ENCODE assay signal across 30 cellular contexts in genomic region chr3:167863811-167864558, GRCh38.
DNase-seq lines count a peak whose midpoint lies in the region; ATAC-seq and TF ChIP-seq lines count a peak whose summit lies in the region.
"Had no signal": no experiment of that assay in that cellular context is flagged by ENCODE, and none has a peak within 500 bp of the region (broad histone marks: within the 10 kb centered on the region; RNA-seq: fewer than 3 reads in every experiment).

No MANE protein-coding gene starts in this region.

- POLR2A ChIA-PET in OCI-LY7 (lab: Charles Lee) = interaction anchor here (1.0 to 1.6 kb wide), 3 partner anchors 10 to 115 kb away, joined by 3 to 5 read pairs (median 4); no protein-coding TSS in a partner anchor

- no peaks in the 10 kb centered on the region for H3K9me2 ChIP-seq in OCI-LY7 (ENCODE audit: insufficient read depth, low read length)

- H3K27me3 ChIP-seq in tibial artery = no peaks in the 10 kb centered on the region
- H3K27me3 ChIP-seq: gastroesophageal sphincter, MG63, SJSA1, testis had no signal

- H3K9me3 ChIP-seq in OCI-LY7 (ENCODE audit: low read length) = no peaks in the 10 kb centered on the region
- no peaks in the 10 kb centered on the region for H3K9me3 ChIP-seq in tibial artery
- H3K9me3 ChIP-seq: gastroesophageal sphincter, MG63, SJSA1, testis had no signal

- peak; percentile 61 for TF ChIP-seq CTCF in OCI-LY7 (conservative IDR thresholded peaks at IDR 0.05; ENCODE audit: low read length)
- TF ChIP-seq CTCF in tibial artery (IDR thresholded peaks at IDR 0.05) = no peak

- CTCF ChIA-PET in OCI-LY7 (lab: Charles Lee; ENCODE audit: unreplicated experiment) = interaction anchor here (1.0 kb wide), 1 partner anchor 11 kb away, joined by 3 read pairs; no protein-coding TSS in a partner anchor

- H3K4me3 ChIP-seq in OCI-LY7 (ENCODE audit: low read depth, low read length, poor library complexity, severe bottlenecking) = peak overlapping the region; percentile 6
- no peak overlapping the region for H3K4me3 ChIP-seq in tibial artery
- H3K4me3 ChIP-seq: gastroesophageal sphincter, GM23338, MG63, SJSA1, testis had no signal

- intact Hi-C loops in Right ventricle myocardium superior (cut with DNase I) (no loop called here), left cardiac atrium (cut with DNase I) (no loop called here), OCI-LY7 (cut with micrococcal nuclease; ENCODE audit: unreplicated experiment) (no loop called here), left ventricle myocardium superior (cut with micrococcal nuclease) (no loop called here), tibial artery (cut with DNase I; ENCODE audit: low total_unique reads) (no loop called here)

- H3K4me2 ChIP-seq in OCI-LY7 (ENCODE audit: low read length) = peak overlapping the region; percentile 48
- H3K4me2 ChIP-seq: GM23338 had no signal

- H2AFZ ChIP-seq in OCI-LY7 (ENCODE audit: low read length) = peak overlapping the region; percentile 79; the same call in 1 of the 2 replicates
- H2AFZ ChIP-seq: GM23338 had no signal

- no peaks in the 10 kb centered on the region for H3K36me3 ChIP-seq in OCI-LY7 (ENCODE audit: insufficient read depth, low read length)
- H3K36me3 ChIP-seq in tibial artery = no peaks in the 10 kb centered on the region
- H3K36me3 ChIP-seq: gastroesophageal sphincter, MG63, SJSA1, WERI-Rb-1 had no signal

- DNase-seq in Right ventricle myocardium superior = no peak
- no peak for DNase-seq in left cardiac atrium
- DNase-seq in OCI-LY7 (ENCODE audit: low spot score) = peak; percentile 69
- DNase-seq in left ventricle myocardium superior = no peak
- DNase-seq in tibial artery = no peak
- DNase-seq in anterior cingulate cortex (lab: John Stamatoyannopoulos, UW) = no peak
- DNase-seq in AG20443 (ENCODE audit: low spot score) = no peak
- DNase-seq: activated CD4-positive, alpha-beta T cell treated with anti-CD3 and anti-CD28 coated beads, Interleukin-2, amount 10 ng/mL, durations not matched to agents 24 days and 14 days; activated CD8-positive, alpha-beta memory T cell treated with anti-CD3 and anti-CD28 coated beads, Interleukin-2, amount 10 ng/mL, durations not matched to agents 7 days and 5 days; activated naive CD8-positive, alpha-beta T cell treated with anti-CD3 and anti-CD28 coated beads, Interleukin-2, amount 50 U/mL, for 24 hours; activated T-cell treated with anti-CD3 and anti-CD28 coated beads, Interleukin-2, amount 50 U/mL, for 48 hours; Calu3; CD4-positive, CD25-positive, alpha-beta regulatory T cell; cerebellar nuclear complex; DMS79 treated with DMSO at 0.1 percent for 48 hours; GF-D8; hypothalamus; left colon; MG63; NCI-H1417; NCI-H2081; NCI-H526 treated with DMSO at 0.1 percent for 48 hours; small intestine; stimulated activated naive CD8-positive, alpha-beta T cell treated with anti-CD3 and anti-CD28 coated beads, Interleukin-15, Interleukin-2, amounts not matched to agents 100 U/mL and 50 U/mL, for 24 hours; testis; WERI-Rb-1 had no signal

- ATAC-seq in Right ventricle myocardium superior (ENCODE audit: poor library complexity) = peak; percentile 23
- ATAC-seq in left cardiac atrium = no peak
- peak; percentile 29 for ATAC-seq in left ventricle myocardium superior
- ATAC-seq in GM19455 (IDR thresholded peaks at IDR 0.05; ENCODE audit: unreplicated experiment) = no peak
- ATAC-seq: activated CD8-positive, alpha-beta memory T cell treated with anti-CD3 and anti-CD28 coated beads, Interleukin-2, amount 10 ng/mL, durations not matched to agents 7 days and 5 days; activated naive CD8-positive, alpha-beta T cell treated with anti-CD3 and anti-CD28 coated beads, Interleukin-2, amount 50 U/mL, for 24 hours; gastroesophageal sphincter; GM23338; left colon; stimulated activated naive CD8-positive, alpha-beta T cell treated with anti-CD3 and anti-CD28 coated beads, Interleukin-15, Interleukin-2, amounts not matched to agents 100 U/mL and 50 U/mL, for 24 hours had no signal

- no peaks in the 10 kb centered on the region for H4K20me1 ChIP-seq in OCI-LY7 (ENCODE audit: insufficient read depth, low read length)

- H3K4me1 ChIP-seq in OCI-LY7 (ENCODE audit: insufficient read depth, low read length, poor library complexity, severe bottlenecking) (peaks cover 30% of the 10 kb centered on the region), tibial artery (peaks cover 0 to 36% (median 10%) of the 10 kb centered on the region in 4 donors)
- H3K4me1 ChIP-seq: SJSA1, testis had no signal

- BruUV-seq in OCI-LY7 (replicated peaks; lab: Mats Ljungman, UMichigan) = no TSS peak

- H3K79me2 ChIP-seq in OCI-LY7 (ENCODE audit: insufficient read depth, low read depth, low read length) = no peaks in the 10 kb centered on the region

- no peak overlapping the region for H3K27ac ChIP-seq in OCI-LY7 (ENCODE audit: low read depth, low read length, poor library complexity, severe bottlenecking)
- peak overlapping the region; percentile 6 to 25 for H3K27ac ChIP-seq in tibial artery
- H3K27ac ChIP-seq: SJSA1, testis, WERI-Rb-1 had no signal

Comparison
In these comparisons a context has a peak if more than half of its experiments do, and no peak if none do; other contexts are left out.
1. ATAC-seq: peak in Right ventricle myocardium superior (single experiment) and left ventricle myocardium superior (single experiment); none in left cardiac atrium (0 of 2) and GM19455 (single experiment).